Comparison of ENCODE assay signal across 10 cellular contexts in genomic region chr5:137605377-137605776, GRCh38.
DNase-seq lines count a peak whose midpoint lies in the region; ATAC-seq, FAIRE-seq and TF ChIP-seq lines count a peak whose summit lies in the region.
"Had no signal": no experiment of that assay in that cellular context is flagged by ENCODE, and none has a peak within 500 bp of the region (broad histone marks: within the 10 kb centered on the region; RNA-seq: fewer than 3 reads in every experiment).

No MANE protein-coding gene starts in this region.

- WGBS in right cardiac atrium, result 36% methylated on average over 4 of the region's 4 CpGs
- 32 to 38% (median 37%) methylated on average over 4 of the region's 4 CpGs for WGBS in small intestine, 3 donors

- H3K4me3 ChIP-seq in left ventricle myocardium inferior (no peak overlapping the region), right cardiac atrium (ENCODE audit: low read length) (no peak overlapping the region), small intestine (ENCODE audit: low read depth in 1 of 2, low read length in 2 of 2) (no peak overlapping the region)

- intact Hi-C loops in left ventricle myocardium inferior (cut with micrococcal nuclease), result no loop called here
- intact Hi-C loops in right cardiac atrium (cut with DNase I), result no loop called here

- FAIRE-seq in small intestine (lab: Jason Lieb, UNC), result no peak

- peak; percentile 33 for TF ChIP-seq CTCF in left ventricle myocardium inferior (IDR thresholded peaks at IDR 0.05; ENCODE audit: borderline replicate concordance)

- H3K9me3 ChIP-seq in left ventricle myocardium inferior (replicated peaks), result no peaks in the 10 kb centered on the region
- H3K9me3 ChIP-seq in right cardiac atrium (ENCODE audit: control insufficient read depth, low read length), result no peaks in the 10 kb centered on the region
- H3K9me3 ChIP-seq in small intestine (ENCODE audit: control insufficient read depth, low read depth), result no peaks in the 10 kb centered on the region

- H3K36me3 ChIP-seq in left ventricle myocardium inferior, result no peaks in the 10 kb centered on the region
- H3K36me3 ChIP-seq in small intestine (ENCODE audit: control insufficient read depth in 2 of 2, insufficient read depth in 2 of 2, low read length in 2 of 2), result no peaks in the 10 kb centered on the region

- ATAC-seq in right cardiac atrium (no peak), GM18520 (IDR thresholded peaks at IDR 0.05; ENCODE audit: unreplicated experiment) (no peak)

- H3K27me3 ChIP-seq in left ventricle myocardium inferior (ENCODE audit: low read depth), result peaks cover 41% of the 10 kb centered on the region
- H3K27me3 ChIP-seq in right cardiac atrium (ENCODE audit: control insufficient read depth, insufficient read depth), result no peaks in the 10 kb centered on the region
- no peaks in the 10 kb centered on the region for H3K27me3 ChIP-seq in small intestine (ENCODE audit: control insufficient read depth in 2 of 2, insufficient read depth in 2 of 2, low read length in 2 of 2)

- no peaks in the 10 kb centered on the region for H3K4me1 ChIP-seq in left ventricle myocardium inferior
- no peaks in the 10 kb centered on the region for H3K4me1 ChIP-seq in right cardiac atrium (ENCODE audit: control insufficient read depth, insufficient read depth, low read length)
- no peaks in the 10 kb centered on the region for H3K4me1 ChIP-seq in small intestine (ENCODE audit: control insufficient read depth in 2 of 2, insufficient read depth in 1 of 2, low read depth in 1 of 2, low read length in 1 of 2)

- H3K27ac ChIP-seq in left ventricle myocardium inferior (replicated peaks), result no peak overlapping the region
- H3K27ac ChIP-seq in right cardiac atrium (ENCODE audit: low read length), result no peak overlapping the region
- no peak overlapping the region for H3K27ac ChIP-seq in small intestine (ENCODE audit: low read depth in 1 of 2, low read length in 1 of 2)

- DNase-seq in left ventricle myocardium inferior (no peak), right cardiac atrium (no peak), NCI-H524 treated with DMSO at 0.1 percent for 48 hours (lab: John Stamatoyannopoulos, UW) (peak; percentile 38), dermis blood vessel endothelial cell (peak; percentile 20), GDM1 (lab: John Stamatoyannopoulos, UW) (no peak), small intestine (no peak)
- DNase-seq in activated CD8-positive, alpha-beta memory T cell treated with anti-CD3 and anti-CD28 coated beads, Interleukin-2, amount 50 U/mL, for 4 hours, result no peak
- DNase-seq: activated B cell treated with CpG ODN at 0.5 μM for 24 hours, naive B cell had no signal

Comparison
In these comparisons a context has a peak if more than half of its experiments do, and no peak if none do; other contexts are left out.
1. DNase-seq: peak in NCI-H524 treated with DMSO at 0.1 percent for 48 hours (single experiment) and dermis blood vessel endothelial cell (single experiment); none in left ventricle myocardium inferior (single experiment), right cardiac atrium (0 of 3), GDM1 (single experiment), small intestine (single experiment) and activated CD8-positive, alpha-beta memory T cell treated with anti-CD3 and anti-CD28 coated beads, Interleukin-2, amount 50 U/mL, for 4 hours (single experiment).